In the genomic region with DNA sequence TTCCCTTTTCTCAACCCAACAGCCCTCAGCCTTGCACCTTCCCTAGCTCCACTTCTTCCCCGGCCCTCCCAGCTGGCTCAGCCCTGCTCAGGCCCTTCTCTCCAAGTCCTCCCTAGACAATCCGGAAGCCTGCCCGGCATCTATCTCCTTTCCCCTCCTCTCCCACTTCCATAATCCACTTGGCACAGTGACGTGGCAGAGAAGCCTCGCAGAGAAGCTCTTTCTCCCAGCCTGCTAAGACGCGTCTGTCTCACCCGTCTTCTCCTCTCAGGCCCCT, we compare ENCODE assay signal across 8 cellular contexts. TPM values are rescaled to one million over a fixed set of nuclear protein-coding genes. Genes with fewer than 3 reads are reported as not detected.
DNase-seq lines count a peak whose midpoint lies in the region; ATAC-seq and TF ChIP-seq lines count a peak whose summit lies in the region.

No MANE protein-coding gene starts in this region.

- TF ChIP-seq CTCF in brain microvascular endothelial cell (IDR thresholded peaks at IDR 0.05; ENCODE audit: low read depth, low read length, missing control alignments), result no peak
- no peak for TF ChIP-seq CTCF in spleen (IDR thresholded peaks at IDR 0.05 in 8 of 11, conservative IDR thresholded peaks at IDR 0.05 in 3 of 11)

- H3K27me3 ChIP-seq in brain microvascular endothelial cell (replicated peaks), result no peaks in the 10 kb centered on the region
- no peaks in the 10 kb centered on the region for H3K27me3 ChIP-seq in spleen (replicated peaks in 1 of 7)

- peak overlapping the region; percentile 90 for H3K27ac Mint-ChIP-seq in T-helper 1 cell treated with Interleukin-12 subunit alpha and Interleukin-12 subunit beta and Interleukin-4 antibody, amounts not matched to agents 30 μg/mL and 1 μg/mL, for 36 hours

- peak overlapping the region; percentile 91 for H3K4me3 Mint-ChIP-seq in T-helper 1 cell treated with Interleukin-12 subunit alpha and Interleukin-12 subunit beta and Interleukin-4 antibody, amounts not matched to agents 30 μg/mL and 1 μg/mL, for 36 hours

- H3K27ac ChIP-seq in brain microvascular endothelial cell (peak overlapping the region; percentile 89), spleen (peak overlapping the region in 7 of 8 donors; percentile 51 to 94 (median 89))

- no peaks in the 10 kb centered on the region for H3K9me3 ChIP-seq in spleen

- in situ Hi-C loops in brain microvascular endothelial cell (cut with HindIII; ENCODE audit: low pct_ligation_motif_present, low sequenced_read_pairs), result no loop called here

- peaks cover 12% of the 10 kb centered on the region for H3K4me1 Mint-ChIP-seq in T-helper 1 cell treated with Interleukin-12 subunit alpha and Interleukin-12 subunit beta and Interleukin-4 antibody, amounts not matched to agents 30 μg/mL and 1 μg/mL, for 36 hours (ENCODE audit: low read depth)

- H3K4me1 ChIP-seq in spleen, result peaks cover 0 to 38% (median 29%) of the 10 kb centered on the region in 6 donors

- no peaks in the 10 kb centered on the region for H3K27me3 Mint-ChIP-seq in T-helper 1 cell treated with Interleukin-12 subunit alpha and Interleukin-12 subunit beta and Interleukin-4 antibody, amounts not matched to agents 30 μg/mL and 1 μg/mL, for 36 hours (ENCODE audit: low read depth)

- intact Hi-C loops in spleen (cut with DNase I; ENCODE audit: low total_unique reads), result no loop called here

- no peaks in the 10 kb centered on the region for H3K9me3 Mint-ChIP-seq in T-helper 1 cell treated with Interleukin-12 subunit alpha and Interleukin-12 subunit beta and Interleukin-4 antibody, amounts not matched to agents 30 μg/mL and 1 μg/mL, for 36 hours

- peaks cover 5% of the 10 kb centered on the region for H3K36me3 Mint-ChIP-seq in T-helper 1 cell treated with Interleukin-12 subunit alpha and Interleukin-12 subunit beta and Interleukin-4 antibody, amounts not matched to agents 30 μg/mL and 1 μg/mL, for 36 hours (ENCODE audit: low read depth)

- H3K36me3 ChIP-seq in brain microvascular endothelial cell (replicated peaks), result peaks cover 20% of the 10 kb centered on the region
- H3K36me3 ChIP-seq in spleen, result peaks cover 3 to 40% (median 29%) of the 10 kb centered on the region in 6 donors

- no peak for ATAC-seq in GM21825 (IDR thresholded peaks at IDR 0.05; ENCODE audit: unreplicated experiment)

- peak overlapping the region; percentile 90 for H3K4me3 ChIP-seq in brain microvascular endothelial cell (ENCODE audit: low read depth, low read length)
- H3K4me3 ChIP-seq in spleen, result peak overlapping the region; percentile 45 to 82 (median 66)

- WGBS in spleen, 5 donors, result 4 to 9% (median 6%) methylated on average over 8 of the region's 8 CpGs

- TF ChIP-seq POLR2A in spleen (IDR thresholded peaks at IDR 0.05), result no peak

- DNase-seq in T-helper 1 cell (no peak), NCI-H524 (lab: John Stamatoyannopoulos, UW) (peak; percentile 98 to 99), brain microvascular endothelial cell (peak; percentile 52), iris pigment epithelial cell (ENCODE audit: low read depth) (peak; percentile 79), spleen (peak; percentile 80), NCI-H128 (lab: John Stamatoyannopoulos, UW; ENCODE audit: unreplicated experiment) (no peak)

RNA-seq across cellular contexts. Expression of gene UBXN6, which starts 1.1 kb away (rescaled TPM):
- total RNA-seq in spleen, result 100 to 1,000 TPM in 2 of 7 donors, 10 to 100 TPM in 5; 72.3 to 132 (median 89.8) TPM
- polyA plus RNA-seq in spleen, result 100 to 1,000 TPM in 2 of 3 donors, 10 to 100 TPM in 1; 76.4 to 146 (median 123) TPM

RNA-seq across cellular contexts. Expression of gene HDGFL2, which starts 15.6 kb away (rescaled TPM):
- total RNA-seq in spleen, result 10 to 100 TPM; 23.2 to 39.7 (median 29.4) TPM
- 100 to 1,000 TPM in 1 of 3 donors, 10 to 100 TPM in 2; 25.3 to 136 (median 26.0) TPM for polyA plus RNA-seq in spleen

RNA-seq across cellular contexts. Expression of gene CHAF1A, which starts 54.1 kb away (rescaled TPM):
- total RNA-seq in spleen, result 10 to 100 TPM in 5 of 7 donors, 1 to 10 TPM in 2; 9.4 to 17.9 (median 10.6) TPM
- polyA plus RNA-seq in spleen, result 1 to 10 TPM; 3.8 to 7.4 (median 5.7) TPM

RNA-seq across cellular contexts. Expression of gene SH3GL1, which starts 56.2 kb away (rescaled TPM):
- total RNA-seq in spleen, result 10 to 100 TPM; 37.2 to 77.4 (median 66.2) TPM
- polyA plus RNA-seq in spleen, result 10 to 100 TPM; 26.1 to 44.0 (median 31.3) TPM

Comparison
In these comparisons a context has a peak if more than half of its experiments do, and no peak if none do; other contexts are left out.
1. DNase-seq: peak in NCI-H524 (2 of 2), brain microvascular endothelial cell (single experiment), iris pigment epithelial cell (single experiment) and spleen (single experiment); none in T-helper 1 cell (0 of 5) and NCI-H128 (single experiment).